ENCODE assay signal across 8 cellular contexts in the genomic region with DNA sequence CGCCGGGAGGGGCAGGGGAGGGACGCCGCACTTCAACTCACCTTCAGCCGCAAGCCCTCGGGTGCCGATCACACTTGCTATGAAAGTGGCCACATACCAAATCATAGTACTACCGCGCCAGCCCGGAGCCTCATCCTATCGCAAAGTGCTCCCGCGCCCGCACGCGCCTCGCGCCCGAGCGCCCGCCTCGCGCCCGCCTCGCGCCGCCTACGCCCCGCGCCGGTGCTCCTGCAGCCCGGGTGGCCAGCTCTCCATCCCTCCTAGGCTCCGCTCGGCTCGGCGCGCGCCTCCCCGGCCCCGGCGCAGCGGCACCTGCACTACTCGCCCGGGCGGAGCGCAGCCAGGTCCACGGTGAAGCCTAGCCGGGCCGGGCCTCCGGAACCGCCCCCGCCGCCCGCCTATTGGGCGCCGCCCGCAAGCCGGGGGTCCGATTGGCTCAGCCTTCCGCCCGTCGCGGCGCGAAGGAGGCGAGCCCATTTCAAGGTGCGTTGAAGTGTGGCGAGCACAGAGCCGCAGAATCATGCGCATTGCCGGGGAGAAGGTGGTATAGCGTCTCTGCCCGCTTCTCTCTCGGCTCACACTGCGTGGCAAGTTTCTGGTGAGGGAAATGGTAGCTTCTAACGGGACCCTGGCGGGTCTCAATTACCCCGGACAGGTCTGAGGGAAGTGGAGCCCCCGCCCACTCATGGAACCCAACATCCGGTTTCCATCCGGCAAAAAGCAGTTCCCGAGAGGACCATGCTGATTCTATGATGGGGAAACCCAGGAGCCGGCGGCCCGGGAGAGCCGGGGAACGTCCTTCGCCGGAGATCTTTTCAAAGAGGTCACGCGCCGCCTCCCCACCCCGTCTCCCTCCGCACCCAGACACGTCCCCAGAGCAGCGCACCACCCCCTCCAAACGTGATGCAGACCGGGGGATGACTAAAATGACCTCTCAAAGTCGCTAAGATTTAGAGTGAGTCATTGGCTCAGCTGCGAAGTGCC. TPM values are rescaled to one million over a fixed set of nuclear protein-coding genes. Genes with fewer than 3 reads are reported as not detected.
DNase-seq lines count a peak whose midpoint lies in the region; FAIRE-seq and TF ChIP-seq lines count a peak whose summit lies in the region.

A gene with protein sequence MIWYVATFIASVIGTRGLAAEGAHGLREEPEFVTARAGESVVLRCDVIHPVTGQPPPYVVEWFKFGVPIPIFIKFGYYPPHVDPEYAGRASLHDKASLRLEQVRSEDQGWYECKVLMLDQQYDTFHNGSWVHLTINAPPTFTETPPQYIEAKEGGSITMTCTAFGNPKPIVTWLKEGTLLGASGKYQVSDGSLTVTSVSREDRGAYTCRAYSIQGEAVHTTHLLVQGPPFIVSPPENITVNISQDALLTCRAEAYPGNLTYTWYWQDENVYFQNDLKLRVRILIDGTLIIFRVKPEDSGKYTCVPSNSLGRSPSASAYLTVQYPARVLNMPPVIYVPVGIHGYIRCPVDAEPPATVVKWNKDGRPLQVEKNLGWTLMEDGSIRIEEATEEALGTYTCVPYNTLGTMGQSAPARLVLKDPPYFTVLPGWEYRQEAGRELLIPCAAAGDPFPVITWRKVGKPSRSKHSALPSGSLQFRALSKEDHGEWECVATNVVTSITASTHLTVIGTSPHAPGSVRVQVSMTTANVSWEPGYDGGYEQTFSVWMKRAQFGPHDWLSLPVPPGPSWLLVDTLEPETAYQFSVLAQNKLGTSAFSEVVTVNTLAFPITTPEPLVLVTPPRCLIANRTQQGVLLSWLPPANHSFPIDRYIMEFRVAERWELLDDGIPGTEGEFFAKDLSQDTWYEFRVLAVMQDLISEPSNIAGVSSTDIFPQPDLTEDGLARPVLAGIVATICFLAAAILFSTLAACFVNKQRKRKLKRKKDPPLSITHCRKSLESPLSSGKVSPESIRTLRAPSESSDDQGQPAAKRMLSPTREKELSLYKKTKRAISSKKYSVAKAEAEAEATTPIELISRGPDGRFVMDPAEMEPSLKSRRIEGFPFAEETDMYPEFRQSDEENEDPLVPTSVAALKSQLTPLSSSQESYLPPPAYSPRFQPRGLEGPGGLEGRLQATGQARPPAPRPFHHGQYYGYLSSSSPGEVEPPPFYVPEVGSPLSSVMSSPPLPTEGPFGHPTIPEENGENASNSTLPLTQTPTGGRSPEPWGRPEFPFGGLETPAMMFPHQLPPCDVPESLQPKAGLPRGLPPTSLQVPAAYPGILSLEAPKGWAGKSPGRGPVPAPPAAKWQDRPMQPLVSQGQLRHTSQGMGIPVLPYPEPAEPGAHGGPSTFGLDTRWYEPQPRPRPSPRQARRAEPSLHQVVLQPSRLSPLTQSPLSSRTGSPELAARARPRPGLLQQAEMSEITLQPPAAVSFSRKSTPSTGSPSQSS (N-terminal part only) (minus strand): TSS at position 319 of the 984 bp plus-strand sequence. CDS start 214 bp downstream, at position 105.

- WGBS in small intestine, 3 donors, result 1 to 2% (median 1%) methylated on average over 86 to 100 of the region's 100 CpGs

- H3K4me1 ChIP-seq in HAP-1 (peaks cover 3% of the 10 kb centered on the region), breast epithelium (peaks cover 5 to 11% of the 10 kb centered on the region in 2 donors), small intestine (ENCODE audit: control insufficient read depth in 2 of 2, insufficient read depth in 1 of 2, low read depth in 1 of 2, low read length in 1 of 2) (no peaks in the 10 kb centered on the region)

- peak within 1 kb of the TSS; percentile 61 for H3K4me3 ChIP-seq in HAP-1
- peak within 1 kb of the TSS; percentile 38 for H3K4me3 ChIP-seq in WI38 (ENCODE audit: low read depth, low read length)
- peak within 1 kb of the TSS; percentile 46 to 73 (median 66) for H3K4me3 ChIP-seq in breast epithelium
- peak within 1 kb of the TSS; percentile 50 to 62 for H3K4me3 ChIP-seq in small intestine (ENCODE audit: low read depth in 1 of 2, low read length in 2 of 2)

- TF ChIP-seq CTCF in WI38 (IDR thresholded peaks at IDR 0.05; ENCODE audit: low read depth, low read length) (no peak), breast epithelium (IDR thresholded peaks at IDR 0.05) (no peak)

- no peaks in the 10 kb centered on the region for H3K36me3 ChIP-seq in HAP-1 (replicated peaks)
- H3K36me3 ChIP-seq in breast epithelium, result no peaks in the 10 kb centered on the region
- no peaks in the 10 kb centered on the region for H3K36me3 ChIP-seq in small intestine (ENCODE audit: control insufficient read depth in 2 of 2, insufficient read depth in 2 of 2, low read length in 2 of 2)

- no peak for FAIRE-seq in small intestine (lab: Jason Lieb, UNC)

- peak within 1 kb of the TSS; percentile 4 to 57 for H3K27ac ChIP-seq in breast epithelium
- H3K27ac ChIP-seq in small intestine (ENCODE audit: low read depth in 1 of 2, low read length in 1 of 2), result peak within 1 kb of the TSS in 1 of 2 donors; percentile 40

- no peaks in the 10 kb centered on the region for H3K9me3 ChIP-seq in HAP-1
- no peaks in the 10 kb centered on the region for H3K9me3 ChIP-seq in breast epithelium
- H3K9me3 ChIP-seq in small intestine (ENCODE audit: control insufficient read depth, low read depth), result no peaks in the 10 kb centered on the region

- in situ Hi-C loops in HAP-1 (cut with MboI; ENCODE audit: low sequenced_read_pairs), result no loop called here

- intact Hi-C loops in breast epithelium (cut with DNase I; ENCODE audit: low total_unique reads), result no loop called here

- DNase-seq in GDM1 (lab: John Stamatoyannopoulos, UW), result peak; percentile 43
- peak; percentile 77 to 90 for DNase-seq in HAP-1 (ENCODE audit: low spot score in 2 of 2)
- peak; percentile 61 for DNase-seq in NCI-H128 (lab: John Stamatoyannopoulos, UW; ENCODE audit: unreplicated experiment)
- DNase-seq in breast epithelium (ENCODE audit: low spot score in 2 of 2), result peak; percentile 82 to 87
- peak; percentile 98 for DNase-seq in iPS-NIHi11 (ENCODE audit: low spot score)
- peak; percentile 78 for DNase-seq in small intestine
- DNase-seq in NK-92 treated with Interleukin-12 subunit alpha and Interleukin-12 subunit beta, amount 100 ng/mL, for 24 hours (lab: John Stamatoyannopoulos, UW), result no peak

- no peak for TF ChIP-seq POLR2A in breast epithelium (IDR thresholded peaks at IDR 0.05)

- H3K27me3 ChIP-seq in HAP-1 (ENCODE audit: low read depth), result 0 out of 2 replicates have a peak, but pooled peaks cover 5% of the 10 kb centered on the region
- H3K27me3 ChIP-seq in breast epithelium, result peaks cover 0 to 30% of the 10 kb centered on the region in 2 donors
- peaks cover 9 to 21% of the 10 kb centered on the region in 2 donors for H3K27me3 ChIP-seq in small intestine (ENCODE audit: control insufficient read depth in 2 of 2, insufficient read depth in 2 of 2, low read length in 2 of 2)

RNA-seq across cellular contexts. Expression of the gene that starts here (rescaled TPM):
- total RNA-seq in breast epithelium, result 1 to 10 TPM in 2 of 3 donors, under 1 TPM in 1; 0.64 to 4.5 (median 3.3) TPM
- 1 to 10 TPM in 2 of 3 donors, not detected in 1; 1.4 to 2.1 TPM for polyA plus RNA-seq in small intestine
